Comparison of ENCODE assay signal across 23 cellular contexts in the genomic region with DNA sequence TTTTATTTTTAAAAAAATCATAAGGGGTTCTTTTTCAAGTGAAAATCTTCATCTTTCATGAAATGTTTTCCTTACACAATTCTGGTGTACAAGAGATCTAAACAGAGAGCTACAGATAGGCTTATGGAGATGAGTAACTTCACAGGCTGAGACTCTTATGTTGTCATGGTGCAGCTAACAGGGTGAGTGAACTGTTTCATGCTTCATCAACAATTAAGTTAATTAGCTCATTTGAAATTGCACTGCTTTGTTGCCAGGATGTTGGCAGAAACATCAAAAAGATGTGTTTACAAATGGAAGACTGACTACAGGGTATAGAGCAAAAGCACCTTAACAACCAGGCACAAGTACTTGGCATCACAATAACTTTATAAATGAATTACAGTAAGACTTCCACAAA.
DNase-seq lines count a peak whose midpoint lies in the region; ATAC-seq, FAIRE-seq and TF ChIP-seq lines count a peak whose summit lies in the region.
"Had no signal": no experiment of that assay in that cellular context is flagged by ENCODE, and none has a peak within 500 bp of the region (broad histone marks: within the 10 kb centered on the region; RNA-seq: fewer than 3 reads in every experiment).

No MANE protein-coding gene starts in this region.

- TF ChIP-seq CTCF in kidney (IDR thresholded peaks at IDR 0.05; ENCODE audit: borderline replicate concordance, extremely low read depth, insufficient read depth) (no peak), Caco-2 (IDR thresholded peaks at IDR 0.05; ENCODE audit: insufficient read depth in 1 of 2, low read depth in 1 of 2, low read length in 1 of 2, severe bottlenecking in 1 of 2, unreplicated experiment in 1 of 2) (no peak)

- no peak overlapping the region for H3K27ac Mint-ChIP-seq in effector memory CD8-positive, alpha-beta T cell
- H3K27ac Mint-ChIP-seq in Caco-2 (ENCODE audit: unreplicated experiment): no peak overlapping the region
- H3K27ac Mint-ChIP-seq: activated naive CD8-positive, alpha-beta T cell treated with anti-CD3 and anti-CD28 coated beads, Interleukin-2, amount 10 ng/mL, durations not matched to agents 7 days and 5 days; activated T-helper 17 cell treated with anti-CD3 and anti-CD28 coated beads, Interleukin-2, amount 50 U/mL, for 72 hours; mesothelial cell of epicardium; natural killer cell treated with Interleukin-12 subunit alpha and Interleukin-12 subunit beta and Interleukin-15 and Interleukin-18, amount 100 ng/mL, for 72 hours had no signal

- FAIRE-seq in kidney (lab: Jason Lieb, UNC): no peak
- FAIRE-seq: H54, urothelium cell line had no signal

- no TSS peak for BruUV-seq in Caco-2 (replicated peaks; lab: Mats Ljungman, UMichigan)

- H3K27me3 ChIP-seq in endocrine pancreas (ENCODE audit: control insufficient read depth, insufficient read depth, low read length) (no peaks in the 10 kb centered on the region), Caco-2 (replicated peaks; ENCODE audit: control insufficient read depth, insufficient read depth, low read length) (no peaks in the 10 kb centered on the region)
- H3K27me3 ChIP-seq: sigmoid colon had no signal

- peaks cover 36% of the 10 kb centered on the region for H3K4me1 ChIP-seq in endocrine pancreas (ENCODE audit: control insufficient read depth, insufficient read depth, low read length)
- no peaks in the 10 kb centered on the region for H3K4me1 ChIP-seq in kidney (ENCODE audit: control insufficient read depth in 1 of 2, insufficient read depth in 1 of 2, low read depth in 1 of 2, low read length in 2 of 2)
- H3K4me1 ChIP-seq in Caco-2: no peaks in the 10 kb centered on the region
- H3K4me1 ChIP-seq: sigmoid colon had no signal

- H3K4me3 ChIP-seq in endocrine pancreas (ENCODE audit: control insufficient read depth, insufficient read depth, low read length) (peak overlapping the region; percentile 18), kidney (ENCODE audit: low read length in 2 of 2) (no peak overlapping the region), Caco-2 (ENCODE audit: low read depth, low read length) (no peak overlapping the region)
- H3K4me3 ChIP-seq: sigmoid colon had no signal

- ATAC-seq in effector memory CD8-positive, alpha-beta T cell (replicated peaks): no peak
- no peak for ATAC-seq in Right ventricle myocardium superior (ENCODE audit: poor library complexity)
- ATAC-seq: activated T-helper 17 cell treated with anti-CD3 and anti-CD28 coated beads, Interleukin-2, amount 50 U/mL, for 72 hours; left lobe of liver; natural killer cell treated with Interleukin-12 subunit alpha and Interleukin-12 subunit beta and Interleukin-15 and Interleukin-18, amount 100 ng/mL, for 72 hours had no signal

- POLR2A ChIA-PET in Caco-2 (lab: Charles Lee): no interaction called here

- intact Hi-C loops in Right ventricle myocardium superior (cut with DNase I) (no loop called here), kidney (cut with DNase I) (no loop called here), Caco-2 (cut with micrococcal nuclease; ENCODE audit: unreplicated experiment) (no loop called here)

- H3K27ac ChIP-seq in kidney (ENCODE audit: low read depth in 2 of 2, low read length in 2 of 2): no peak overlapping the region
- H3K27ac ChIP-seq: C4-2B, sigmoid colon had no signal

- H3K36me3 Mint-ChIP-seq in effector memory CD8-positive, alpha-beta T cell (ENCODE audit: insufficient read depth): no peaks in the 10 kb centered on the region
- H3K36me3 Mint-ChIP-seq in Caco-2 (ENCODE audit: insufficient read depth, unreplicated experiment): no peaks in the 10 kb centered on the region
- H3K36me3 Mint-ChIP-seq: activated naive CD8-positive, alpha-beta T cell treated with anti-CD3 and anti-CD28 coated beads, Interleukin-2, amount 10 ng/mL, durations not matched to agents 7 days and 5 days; natural killer cell treated with Interleukin-12 subunit alpha and Interleukin-12 subunit beta and Interleukin-15 and Interleukin-18, amount 100 ng/mL, for 72 hours had no signal

- no peaks in the 10 kb centered on the region for H3K9me3 Mint-ChIP-seq in effector memory CD8-positive, alpha-beta T cell
- no peaks in the 10 kb centered on the region for H3K9me3 Mint-ChIP-seq in Caco-2 (ENCODE audit: unreplicated experiment)
- H3K9me3 Mint-ChIP-seq: activated naive CD8-positive, alpha-beta T cell treated with anti-CD3 and anti-CD28 coated beads, Interleukin-2, amount 10 ng/mL, durations not matched to agents 7 days and 5 days; activated T-helper 17 cell treated with anti-CD3 and anti-CD28 coated beads, Interleukin-2, amount 50 U/mL, for 72 hours; mesothelial cell of epicardium had no signal

- H3K9me3 ChIP-seq in endocrine pancreas (ENCODE audit: control insufficient read depth, low read length) (no peaks in the 10 kb centered on the region), kidney (ENCODE audit: control insufficient read depth in 1 of 2, low read length in 2 of 2) (no peaks in the 10 kb centered on the region), Caco-2 (no peaks in the 10 kb centered on the region)
- H3K9me3 ChIP-seq: sigmoid colon had no signal

- CTCF ChIA-PET in Caco-2 (lab: Charles Lee): no interaction called here

- DNase-seq in COR-L47 (lab: John Stamatoyannopoulos, UW) (peak; percentile 86), NCI-H1417 (lab: John Stamatoyannopoulos, UW) (peak in 2 of 3 experiments; percentile 51 to 92), NCI-H2171 treated with DMSO at 0.1 percent for 48 hours (lab: John Stamatoyannopoulos, UW) (peak; percentile 63), Right ventricle myocardium superior (no peak), kidney (no peak), Caco-2 (no peak)
- DNase-seq in effector memory CD8-positive, alpha-beta T cell: no peak
- DNase-seq: activated CD4-positive, alpha-beta T cell treated with anti-CD3 and anti-CD28 coated beads for 48 hours; activated naive CD8-positive, alpha-beta T cell treated with anti-CD3 and anti-CD28 coated beads, Interleukin-2, amount 10 ng/mL, durations not matched to agents 7 days and 5 days; DMS53; effector memory CD4-positive, alpha-beta T cell; NCI-H526; sigmoid colon; substantia nigra; T-helper 1 cell had no signal

- H3K27me3 Mint-ChIP-seq in effector memory CD8-positive, alpha-beta T cell: peaks cover 0 to 8% of the 10 kb centered on the region in 2 donors
- H3K27me3 Mint-ChIP-seq in Caco-2 (ENCODE audit: insufficient read depth, unreplicated experiment): peaks cover 3% of the 10 kb centered on the region
- H3K27me3 Mint-ChIP-seq: activated naive CD8-positive, alpha-beta T cell treated with anti-CD3 and anti-CD28 coated beads, Interleukin-2, amount 10 ng/mL, durations not matched to agents 7 days and 5 days; activated T-helper 17 cell treated with anti-CD3 and anti-CD28 coated beads, Interleukin-2, amount 50 U/mL, for 72 hours had no signal

- H3K36me3 ChIP-seq in endocrine pancreas (ENCODE audit: control insufficient read depth, insufficient read depth, low read length) (no peaks in the 10 kb centered on the region), kidney (ENCODE audit: control insufficient read depth in 1 of 2, insufficient read depth in 2 of 2, low read length in 2 of 2) (no peaks in the 10 kb centered on the region), Caco-2 (ENCODE audit: control insufficient read depth, insufficient read depth, low read length) (no peaks in the 10 kb centered on the region)

- no peak overlapping the region for H3K4me3 Mint-ChIP-seq in effector memory CD8-positive, alpha-beta T cell
- H3K4me3 Mint-ChIP-seq in Caco-2 (ENCODE audit: unreplicated experiment): no peak overlapping the region
- H3K4me3 Mint-ChIP-seq: activated naive CD8-positive, alpha-beta T cell treated with anti-CD3 and anti-CD28 coated beads, Interleukin-2, amount 10 ng/mL, durations not matched to agents 7 days and 5 days; activated T-helper 17 cell treated with anti-CD3 and anti-CD28 coated beads, Interleukin-2, amount 50 U/mL, for 72 hours; mesothelial cell of epicardium; natural killer cell treated with Interleukin-12 subunit alpha and Interleukin-12 subunit beta and Interleukin-15 and Interleukin-18, amount 100 ng/mL, for 72 hours had no signal

- no peaks in the 10 kb centered on the region for H3K4me1 Mint-ChIP-seq in effector memory CD8-positive, alpha-beta T cell (ENCODE audit: low read depth in 2 of 2)
- H3K4me1 Mint-ChIP-seq in Caco-2 (ENCODE audit: low read depth, unreplicated experiment): no peaks in the 10 kb centered on the region
- H3K4me1 Mint-ChIP-seq: activated naive CD8-positive, alpha-beta T cell treated with anti-CD3 and anti-CD28 coated beads, Interleukin-2, amount 10 ng/mL, durations not matched to agents 7 days and 5 days; activated T-helper 17 cell treated with anti-CD3 and anti-CD28 coated beads, Interleukin-2, amount 50 U/mL, for 72 hours had no signal

- H3K9ac ChIP-seq in endocrine pancreas (ENCODE audit: control insufficient read depth, insufficient read depth, low read length): no peak overlapping the region
- H3K9ac ChIP-seq in kidney (ENCODE audit: low read length in 2 of 2): no peak overlapping the region

Comparison
In these comparisons a context has a peak if more than half of its experiments do, and no peak if none do; other contexts are left out.
1. DNase-seq: peak in COR-L47 (single experiment), NCI-H1417 (2 of 3) and NCI-H2171 treated with DMSO at 0.1 percent for 48 hours (single experiment); none in effector memory CD8-positive, alpha-beta T cell (0 of 3), Right ventricle myocardium superior (single experiment), kidney (single experiment) and Caco-2 (0 of 2).